Comparison of ENCODE assay signal across 8 cellular contexts in the genomic region with DNA sequence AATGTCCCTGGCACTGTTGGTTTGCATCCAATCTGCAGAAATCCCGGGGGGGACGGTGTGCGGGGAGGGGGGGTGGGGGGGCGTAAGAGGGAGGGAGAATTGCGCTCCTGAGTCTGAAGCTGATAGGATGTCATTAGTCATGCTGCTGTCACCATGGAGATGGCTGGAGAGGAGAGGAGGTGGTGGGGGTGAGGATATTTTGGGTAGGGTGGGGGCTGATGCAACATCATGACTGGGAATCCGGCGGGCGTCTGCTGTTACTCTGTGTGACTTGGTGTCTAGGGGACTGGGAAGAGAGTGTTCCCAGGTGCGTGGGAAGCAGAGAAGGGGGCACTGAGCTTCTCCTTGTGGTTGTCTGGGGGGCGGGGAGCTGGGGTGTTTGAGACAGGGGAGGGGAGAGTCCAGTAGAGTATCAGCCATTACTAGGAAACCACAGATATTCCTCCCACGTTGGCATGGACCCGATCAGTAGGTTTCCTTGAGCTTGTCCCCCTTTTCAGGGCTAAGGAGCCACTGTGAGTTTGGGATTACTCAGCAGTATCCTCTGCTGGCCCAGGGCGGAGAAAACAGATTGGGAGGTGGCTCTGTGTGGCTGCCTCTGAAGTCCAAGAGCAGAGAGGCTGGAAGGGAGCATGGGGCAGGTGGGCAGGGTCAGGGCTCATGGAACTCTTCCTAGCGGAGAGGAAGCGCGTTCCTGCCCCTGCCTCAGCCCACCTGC. TPM values are rescaled to one million over a fixed set of nuclear protein-coding genes. Genes with fewer than 3 reads are reported as not detected.
DNase-seq lines count a peak whose midpoint lies in the region; ATAC-seq, FAIRE-seq and TF ChIP-seq lines count a peak whose summit lies in the region.

No MANE protein-coding gene starts in this region.

- H3K4me1 ChIP-seq in OCI-LY7 (ENCODE audit: insufficient read depth, low read length, poor library complexity, severe bottlenecking) = peaks cover 19% of the 10 kb centered on the region

- POLR2A ChIA-PET in OCI-LY7 (lab: Charles Lee) = interaction anchor here (0.7 kb wide), 1 partner anchor 175 kb away, joined by 3 read pairs; the partner anchor contains the start of gene STAMBP

- H3K9me3 ChIP-seq in iPS-18c (ENCODE audit: control insufficient read depth, insufficient read depth, low read length) = no peaks in the 10 kb centered on the region
- H3K9me3 ChIP-seq in OCI-LY7 (ENCODE audit: low read length) = no peaks in the 10 kb centered on the region

- FAIRE-seq in urothelium cell line (lab: Jason Lieb, UNC) = no peak

- peaks cover 29% of the 10 kb centered on the region for H3K36me3 ChIP-seq in OCI-LY7 (ENCODE audit: insufficient read depth, low read length)

- peaks cover 9% of the 10 kb centered on the region for H3K36me3 Mint-ChIP-seq in activated naive CD4-positive, alpha-beta T cell treated with anti-CD3 and anti-CD28 coated beads, Interleukin-2, amount 10 ng/mL, durations not matched to agents 7 days and 5 days
- peaks cover 8% of the 10 kb centered on the region for H3K36me3 Mint-ChIP-seq in activated naive CD8-positive, alpha-beta T cell treated with anti-CD3 and anti-CD28 coated beads for 36 hours

- H3K4me3 ChIP-seq in iPS-18c (ENCODE audit: insufficient read depth, low read depth, low read length) (peak overlapping the region; percentile 86; the same call in 1 of the 2 replicates), OCI-LY7 (ENCODE audit: low read depth, low read length, poor library complexity, severe bottlenecking) (no peak overlapping the region)

- peak overlapping the region; percentile 12 for H3K4me3 Mint-ChIP-seq in activated naive CD4-positive, alpha-beta T cell treated with anti-CD3 and anti-CD28 coated beads, Interleukin-2, amount 10 ng/mL, durations not matched to agents 7 days and 5 days
- H3K4me3 Mint-ChIP-seq in activated naive CD8-positive, alpha-beta T cell treated with anti-CD3 and anti-CD28 coated beads for 36 hours = peak overlapping the region; percentile 81

- intact Hi-C loops in sciatic nerve (cut with DNase I) = no loop called here
- intact Hi-C loops in OCI-LY7 (cut with micrococcal nuclease; ENCODE audit: unreplicated experiment) = loop anchor here (5.0 kb wide), 1 partner anchor 144 kb away; the partner anchor contains the start of gene BOLA3

- peaks cover 42% of the 10 kb centered on the region for H3K4me1 Mint-ChIP-seq in activated naive CD4-positive, alpha-beta T cell treated with anti-CD3 and anti-CD28 coated beads, Interleukin-2, amount 10 ng/mL, durations not matched to agents 7 days and 5 days
- peaks cover 69% of the 10 kb centered on the region for H3K4me1 Mint-ChIP-seq in activated naive CD8-positive, alpha-beta T cell treated with anti-CD3 and anti-CD28 coated beads for 36 hours

- H3K79me2 ChIP-seq in OCI-LY7 (ENCODE audit: insufficient read depth, low read depth, low read length) = no peaks in the 10 kb centered on the region; the same call in 1 of the 2 replicates

- no peak for ATAC-seq in sciatic nerve

- no peak overlapping the region for H2AFZ ChIP-seq in OCI-LY7 (ENCODE audit: low read length)

- H3K27me3 Mint-ChIP-seq in activated naive CD4-positive, alpha-beta T cell treated with anti-CD3 and anti-CD28 coated beads, Interleukin-2, amount 10 ng/mL, durations not matched to agents 7 days and 5 days = peaks cover 13% of the 10 kb centered on the region
- no peaks in the 10 kb centered on the region for H3K27me3 Mint-ChIP-seq in activated naive CD8-positive, alpha-beta T cell treated with anti-CD3 and anti-CD28 coated beads for 36 hours

- BruUV-seq in OCI-LY7 (replicated peaks; lab: Mats Ljungman, UMichigan) = no TSS peak

- H3K27ac ChIP-seq in OCI-LY7 (ENCODE audit: low read depth, low read length, poor library complexity, severe bottlenecking) = no peak overlapping the region

- peaks cover 7% of the 10 kb centered on the region; the same call in 1 of the 2 replicates for H4K20me1 ChIP-seq in OCI-LY7 (ENCODE audit: insufficient read depth, low read length)

- no peak for DNase-seq in activated naive CD4-positive, alpha-beta T cell treated with anti-CD3 and anti-CD28 coated beads, Interleukin-2, amount 10 ng/mL, durations not matched to agents 7 days and 5 days
- DNase-seq in activated naive CD4-positive, alpha-beta T cell treated with Interleukin-2 at 50 U/mL for 16 hours = no peak
- DNase-seq in activated naive CD8-positive, alpha-beta T cell treated with anti-CD3 and anti-CD28 coated beads for 36 hours = no peak
- peak; percentile 85 for DNase-seq in urothelium cell line (ENCODE audit: low spot score)
- DNase-seq in sciatic nerve (ENCODE audit: low spot score) = no peak
- DNase-seq in activated gamma-delta T cell (lab: John Stamatoyannopoulos, UW) = no peak
- DNase-seq in OCI-LY7 (ENCODE audit: low spot score) = no peak

- H3K9me2 ChIP-seq in OCI-LY7 (ENCODE audit: insufficient read depth, low read length) = no peaks in the 10 kb centered on the region

- H3K4me2 ChIP-seq in OCI-LY7 (ENCODE audit: low read length) = no peak overlapping the region

- no peaks in the 10 kb centered on the region for H3K9me3 Mint-ChIP-seq in activated naive CD4-positive, alpha-beta T cell treated with anti-CD3 and anti-CD28 coated beads, Interleukin-2, amount 10 ng/mL, durations not matched to agents 7 days and 5 days
- H3K9me3 Mint-ChIP-seq in activated naive CD8-positive, alpha-beta T cell treated with anti-CD3 and anti-CD28 coated beads for 36 hours = no peaks in the 10 kb centered on the region

- H3K27ac Mint-ChIP-seq in activated naive CD4-positive, alpha-beta T cell treated with anti-CD3 and anti-CD28 coated beads, Interleukin-2, amount 10 ng/mL, durations not matched to agents 7 days and 5 days = no peak overlapping the region
- peak overlapping the region; percentile 13 for H3K27ac Mint-ChIP-seq in activated naive CD8-positive, alpha-beta T cell treated with anti-CD3 and anti-CD28 coated beads for 36 hours

- CTCF ChIA-PET in activated naive CD4-positive, alpha-beta T cell treated with anti-CD3 and anti-CD28 coated beads, Interleukin-2, amount 10 ng/mL, durations not matched to agents 7 days and 5 days (lab: Charles Lee) = interaction anchor here (0.8 to 1.4 kb wide), 6 partner anchors 8 to 179 kb away, joined by 3 to 4 read pairs (median 3); partner anchors contain the start of genes BOLA3 and MOB1A
- CTCF ChIA-PET in OCI-LY7 (lab: Charles Lee; ENCODE audit: unreplicated experiment) = no interaction called here

- TF ChIP-seq CTCF in OCI-LY7 (conservative IDR thresholded peaks at IDR 0.05; ENCODE audit: low read length) = no peak

RNA-seq across cellular contexts. Expression of gene TET3, which starts 18.9 kb away (rescaled TPM):
- 10 to 100 TPM; 14.8 TPM for total RNA-seq in activated naive CD8-positive, alpha-beta T cell treated with anti-CD3 and anti-CD28 coated beads for 36 hours
- 12.1 TPM for total RNA-seq in sciatic nerve
- total RNA-seq in OCI-LY7 (2014; rRNA removed; shearing (Covaris generic)) = 11.9 and 14.7 TPM in 2 replicates
- 24.8 and 25.2 TPM in 2 replicates for total RNA-seq in OCI-LY7 (2022)
